13 cellular contexts compared by ENCODE assay signal in the genomic region with DNA sequence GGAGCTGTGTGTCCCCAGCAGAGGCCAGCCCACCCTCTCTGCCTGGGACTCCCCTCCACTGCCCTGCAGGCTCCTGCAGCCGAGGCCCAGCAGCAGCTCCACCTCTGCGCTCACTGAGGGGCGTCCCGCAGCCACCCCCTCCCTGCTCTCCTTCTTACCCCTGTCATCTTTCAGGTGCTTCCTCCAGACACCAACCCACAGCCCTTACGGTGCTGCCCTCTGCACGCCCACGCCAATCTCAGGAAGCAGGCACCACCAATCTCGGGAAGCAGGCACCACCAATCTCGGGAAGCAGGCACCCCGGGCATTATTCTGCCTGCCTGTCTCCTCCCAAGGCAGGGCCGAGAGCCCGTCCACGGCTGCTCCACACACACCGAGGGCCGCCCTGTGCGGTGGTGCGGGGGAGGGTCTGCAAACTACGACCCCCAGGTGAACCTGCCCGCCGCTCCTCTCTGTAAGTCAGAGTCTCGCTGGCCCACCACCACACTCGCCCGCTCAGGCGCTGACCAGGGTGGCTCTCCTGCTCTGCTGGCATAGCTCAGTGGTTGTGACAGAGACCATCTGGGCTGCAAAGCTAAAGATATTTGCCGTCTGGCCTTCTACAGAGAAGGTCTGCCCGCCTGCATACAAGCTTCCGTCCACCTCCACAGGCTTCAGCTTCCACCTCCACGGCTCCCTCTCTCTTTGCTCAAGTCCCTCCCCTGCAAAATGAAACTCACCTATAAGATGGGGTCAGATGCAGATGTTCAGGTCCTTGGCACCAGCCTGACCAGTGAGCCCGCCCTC. TPM values are rescaled to one million over a fixed set of nuclear protein-coding genes. Genes with fewer than 3 reads are reported as not detected.
A peak's percentile ranks its signal among the peaks of the same experiment; 100 is the strongest.
DNase-seq lines count a peak whose midpoint lies in the region; ATAC-seq, FAIRE-seq and TF ChIP-seq lines count a peak whose summit lies in the region.
"Had no signal": no experiment of that assay in that cellular context is flagged by ENCODE, and none has a peak within 500 bp of the region (broad histone marks: within the 10 kb centered on the region; RNA-seq: fewer than 3 reads in every experiment).

No MANE protein-coding gene starts in this region.

- no peak overlapping the region for H3K27ac ChIP-seq in CD4-positive, alpha-beta memory T cell (ENCODE audit: low read depth, low read length)
- H3K27ac ChIP-seq in GM23338 (ENCODE audit: low read depth) (no peak overlapping the region), K562 (ENCODE audit: extremely low read depth, low read depth, low read length) (no peak overlapping the region), gastrocnemius medialis (no peak overlapping the region)
- H3K27ac ChIP-seq: coronary artery had no signal

- no peak overlapping the region for H3K4me3 ChIP-seq in CD4-positive, alpha-beta memory T cell (ENCODE audit: low read length in 2 of 2)
- H3K4me3 ChIP-seq in GM23338 (no peak overlapping the region), K562 (no peak overlapping the region), gastrocnemius medialis (no peak overlapping the region), BE2C (ENCODE audit: low read depth, low read length) (no peak overlapping the region)
- H3K4me3 ChIP-seq: coronary artery had no signal

- FAIRE-seq in K562 (lab: Jason Lieb, UNC), result no peak
- FAIRE-seq: HTR-8/SVneo had no signal

- in situ Hi-C loops in K562 (cut with MboI), result no loop called here
- in situ Hi-C loops in gastrocnemius medialis (cut with MboI; ENCODE audit: low sequenced_read_pairs in 4 of 4), result loop anchor here in 1 of 4 donors (10.0 kb wide), 1 partner anchor 171 kb away; a partner anchor contains a TSS

- H3K36me3 Mint-ChIP-seq in CD4-positive, alpha-beta memory T cell, result peaks cover 10 to 36% of the 10 kb centered on the region in 2 donors
- peaks cover 32% of the 10 kb centered on the region for H3K36me3 Mint-ChIP-seq in GM23338 (ENCODE audit: low read depth)
- no peaks in the 10 kb centered on the region for H3K36me3 Mint-ChIP-seq in natural killer cell

- CTCF ChIA-PET in CD4-positive, alpha-beta memory T cell (lab: Charles Lee; ENCODE audit: partially characterized antibody), result no interaction called here
- CTCF ChIA-PET in K562 (lab: Yijun Ruan, JAX; ENCODE audit: low intra/inter-chr PET ratio), result no interaction called here

- H3K79me2 ChIP-seq in GM23338 (replicated peaks; ENCODE audit: insufficient read depth) (peaks cover 46% of the 10 kb centered on the region), K562 (ENCODE audit: control insufficient read depth, insufficient read depth, low read length) (peaks cover 55% of the 10 kb centered on the region)

- H3K4me1 ChIP-seq in CD4-positive, alpha-beta memory T cell (ENCODE audit: insufficient read depth, low read length), result peaks cover 37% of the 10 kb centered on the region
- H3K4me1 ChIP-seq in GM23338 (ENCODE audit: insufficient read depth) (peaks cover 11% of the 10 kb centered on the region), K562 (replicated peaks in 1 of 2; ENCODE audit: control insufficient read depth in 2 of 2, insufficient read depth in 2 of 2, low read length in 2 of 2) (peaks cover 16 to 63% of the 10 kb centered on the region in 2 experiments; a peak in 4 of 5 replicates), gastrocnemius medialis (peaks cover 27 to 28% of the 10 kb centered on the region in 2 donors), BE2C (peaks cover 7% of the 10 kb centered on the region)

- peak overlapping the region in 5 of 7 donors; percentile 66 to 98 (median 77) for H3K27ac Mint-ChIP-seq in CD4-positive, alpha-beta memory T cell
- H3K27ac Mint-ChIP-seq in GM23338, result peak overlapping the region; percentile 62; the same call in 1 of the 2 replicates
- H3K27ac Mint-ChIP-seq in natural killer cell, result peak overlapping the region; percentile 67 to 91

- 0 out of 2 replicates have a peak, but pooled peaks cover 3% of the 10 kb centered on the region for H3F3A ChIP-seq in GM23338 (replicated peaks; ENCODE audit: low read depth)

- H3K27me3 Mint-ChIP-seq in CD4-positive, alpha-beta memory T cell, result no peaks in the 10 kb centered on the region
- H3K27me3 Mint-ChIP-seq in GM23338 (ENCODE audit: insufficient read depth, low read depth, poor library complexity) (peaks cover 31% of the 10 kb centered on the region), natural killer cell (ENCODE audit: low read depth in 2 of 2) (no peaks in the 10 kb centered on the region)

- 93% methylated on average over 24 of the region's 29 CpGs for WGBS in K562 (ENCODE audit: insufficient coverage, low coverage, missing lambda C conversion rate)

- TF ChIP-seq EP300 in K562 (IDR thresholded peaks at IDR 0.05; ENCODE audit: low read length), result no peak

- H3K9me2 ChIP-seq in GM23338 (ENCODE audit: insufficient read depth), result no peaks in the 10 kb centered on the region

- TF ChIP-seq POLR2A in K562 (conservative IDR thresholded peaks at IDR 0.05), result no peak
- TF ChIP-seq POLR2A in gastrocnemius medialis (IDR thresholded peaks at IDR 0.05), result no peak

- H3K9me1 ChIP-seq in K562 (ENCODE audit: control insufficient read depth, insufficient read depth, low read length), result no peaks in the 10 kb centered on the region

- H3K4me1 Mint-ChIP-seq in CD4-positive, alpha-beta memory T cell, result peaks cover 20 to 45% (median 37%) of the 10 kb centered on the region in 4 donors
- peaks cover 25% of the 10 kb centered on the region for H3K4me1 Mint-ChIP-seq in GM23338
- peaks cover 25 to 50% of the 10 kb centered on the region in 2 donors for H3K4me1 Mint-ChIP-seq in natural killer cell

- H3K4me3 Mint-ChIP-seq in CD4-positive, alpha-beta memory T cell, result peak overlapping the region in 3 of 8 donors; percentile 3 to 74 (median 23)
- H3K4me3 Mint-ChIP-seq in GM23338 (no peak overlapping the region), natural killer cell (peak overlapping the region; percentile 57)
- H3K4me3 Mint-ChIP-seq: CD8-positive, alpha-beta T cell had no signal

- H3K9me3 ChIP-seq in CD4-positive, alpha-beta memory T cell (ENCODE audit: control insufficient read depth in 1 of 2, low read length in 2 of 2), result no peaks in the 10 kb centered on the region
- H3K9me3 ChIP-seq in K562 (replicated peaks; ENCODE audit: control insufficient read depth, insufficient read depth, low read depth, low read length) (no peaks in the 10 kb centered on the region), gastrocnemius medialis (no peaks in the 10 kb centered on the region), BE2C (no peaks in the 10 kb centered on the region)

- H3K9ac ChIP-seq in K562 (ENCODE audit: insufficient read depth in 1 of 2, low read depth in 2 of 2, low read length in 2 of 2), result peak overlapping the region in 1 of 2 experiments; percentile 36; a peak in 2 of 4 replicates

- H3K36me3 ChIP-seq in CD4-positive, alpha-beta memory T cell (ENCODE audit: insufficient read depth, low read length), result peaks cover 6% of the 10 kb centered on the region
- no peaks in the 10 kb centered on the region for H3K36me3 ChIP-seq in GM23338 (ENCODE audit: insufficient read depth)
- H3K36me3 ChIP-seq in K562 (ENCODE audit: control insufficient read depth, insufficient read depth, low read length), result peaks cover 60% of the 10 kb centered on the region
- peaks cover 0 to 27% of the 10 kb centered on the region in 2 donors for H3K36me3 ChIP-seq in gastrocnemius medialis
- H3K36me3 ChIP-seq in BE2C, result peaks cover 56% of the 10 kb centered on the region

- TF ChIP-seq CTCF in GM23338 (conservative IDR thresholded peaks at IDR 0.05; ENCODE audit: low read depth in 2 of 2) (no peak), K562 (IDR thresholded peaks at IDR 0.05 in 2 of 3, conservative IDR thresholded peaks at IDR 0.05 in 1 of 3; ENCODE audit: insufficient read depth in 2 of 3, low read depth in 1 of 3, low read length in 3 of 3) (no peak), natural killer cell (IDR thresholded peaks at IDR 0.05) (no peak), gastrocnemius medialis (IDR thresholded peaks at IDR 0.05 in 4 of 5, conservative IDR thresholded peaks at IDR 0.05 in 1 of 5) (no peak), BE2C (IDR thresholded peaks at IDR 0.05; ENCODE audit: low read depth, low read length) (no peak)

- H3K4me2 ChIP-seq in GM23338 (no peak overlapping the region), K562 (ENCODE audit: insufficient read depth, low read length) (no peak overlapping the region)

- TF ChIP-seq RAD21 in K562 (CRISPR knock-in tag; conservative IDR thresholded peaks at IDR 0.05 in 1 of 2, IDR thresholded peaks at IDR 0.05 in 1 of 2), result no peak

- POLR2A ChIA-PET in CD4-positive, alpha-beta memory T cell (lab: Charles Lee; ENCODE audit: partially characterized antibody), result interaction anchor here (0.6 to 1.4 kb wide), 2 partner anchors 90 to 102 kb away, joined by 3 to 4 read pairs; a partner anchor contains a TSS
- POLR2A ChIA-PET in K562 (lab: Yijun Ruan, JAX), result interaction anchor here (0.7 to 1.0 kb wide), 2 partner anchors 14 to 68 kb away, joined by 3 to 5 read pairs; no protein-coding TSS in a partner anchor

- no peak overlapping the region for H2AFZ ChIP-seq in GM23338
- H2AFZ ChIP-seq in K562 (ENCODE audit: low read depth, low read length), result no peak overlapping the region

- peaks cover 10% of the 10 kb centered on the region; the same call in 1 of the 2 replicates for H4K20me1 ChIP-seq in GM23338 (replicated peaks; ENCODE audit: insufficient read depth)
- H4K20me1 ChIP-seq in K562 (replicated peaks; ENCODE audit: control insufficient read depth, insufficient read depth, low read length), result no peaks in the 10 kb centered on the region

- H3K9me3 Mint-ChIP-seq in CD4-positive, alpha-beta memory T cell, result peaks cover 0 to 2% (median 0%) of the 10 kb centered on the region in 8 donors
- H3K9me3 Mint-ChIP-seq in GM23338 (peaks cover 3% of the 10 kb centered on the region; the same call in 1 of the 3 replicates), natural killer cell (no peaks in the 10 kb centered on the region)
- H3K9me3 Mint-ChIP-seq: CD8-positive, alpha-beta T cell had no signal

- no TSS peak for BruUV-seq in K562 (replicated peaks; lab: Mats Ljungman, UMichigan)

- intact Hi-C loops in CD4-positive, alpha-beta memory T cell (cut with micrococcal nuclease), result loop anchor here (5.0 kb wide), 2 partner anchors 33 to 53 kb away; no protein-coding TSS in a partner anchor
- intact Hi-C loops in K562 (cut with micrococcal nuclease) (loop anchor here (10.0 kb wide), 1 partner anchor 59 kb away; no protein-coding TSS in a partner anchor), natural killer cell (cut with micrococcal nuclease) (loop anchor here (10.0 kb wide), 1 partner anchor 51 kb away; no protein-coding TSS in a partner anchor), gastrocnemius medialis (cut with DNase I; ENCODE audit: low total_unique reads) (loop anchor here (5.0 kb wide), 1 partner anchor 53 kb away; no protein-coding TSS in a partner anchor)

- ATAC-seq in GM23338 (no peak), K562 (no peak), natural killer cell (no peak), gastrocnemius medialis (no peak)
- ATAC-seq: CD8-positive, alpha-beta T cell; right cardiac atrium had no signal

- DNase-seq in CD4-positive, alpha-beta memory T cell, result peak in 1 of 5 donors; percentile 33
- DNase-seq in GM23338 (ENCODE audit: low spot score), result no peak
- DNase-seq in K562 (ENCODE audit: extremely low read depth in 1 of 4, low spot score in 3 of 4), result no peak
- no peak for DNase-seq in natural killer cell
- DNase-seq in OCI-M1 (lab: John Stamatoyannopoulos, UW), result no peak
- DNase-seq in gastrocnemius medialis, result no peak
- DNase-seq in BE2C, result no peak
- DNase-seq: activated CD4-positive, alpha-beta T cell treated with anti-CD3 and anti-CD28 coated beads, Interleukin-2, amount 50 U/mL, for 48 hours; CD8-positive, alpha-beta T cell; NCI-H226 had no signal

- H3K27me3 ChIP-seq in CD4-positive, alpha-beta memory T cell (ENCODE audit: insufficient read depth, low read length), result no peaks in the 10 kb centered on the region
- H3K27me3 ChIP-seq in GM23338 (ENCODE audit: insufficient read depth) (no peaks in the 10 kb centered on the region), K562 (ENCODE audit: control insufficient read depth in 2 of 2, insufficient read depth in 2 of 2, low read length in 2 of 2) (no peaks in the 10 kb centered on the region), gastrocnemius medialis (no peaks in the 10 kb centered on the region), BE2C (no peaks in the 10 kb centered on the region)

RNA-seq across cellular contexts. Expression of a gene that starts 2.9 kb away (rescaled TPM):
- 100 to 1,000 TPM; 107 to 108 TPM for total RNA-seq in CD4-positive, alpha-beta memory T cell
- 100 to 1,000 TPM; 165 to 171 TPM for polyA plus RNA-seq in CD4-positive, alpha-beta memory T cell
- 197 and 299 TPM in 2 replicates for total RNA-seq in GM23338 (2014; rRNA removed; shearing (Covaris generic))
- polyA plus RNA-seq in GM23338 (2016; fragmentation: Nextera tagmentation; extraction: Ambion mirVana) (409 and 434 TPM in 2 replicates), K562 (2011; rRNA removed) (450 and 480 TPM in 2 replicates), K562 (2014; fragmentation: Illumina TruSeq; extraction: Trizol) (147 and 242 TPM in 2 replicates), K562 (2014; fragmentation: Nextera tagmentation; extraction: Ambion mirVana) (100 to 1,000 TPM in 1 of 2 experiments, 10 to 100 TPM in 1; 40.5 to 147 TPM), K562 (2014; rRNA removed) (650 and 690 TPM in 2 replicates)
- total RNA-seq in K562 (2011; cell fraction: chromatin; rRNA removed; ENCODE audit: low replicate concordance), result 46.8 and 94.0 TPM in 2 replicates
- total RNA-seq in K562 (2011; cell fraction: nucleolus; rRNA removed), result 108 and 115 TPM in 2 replicates
- total RNA-seq in K562 (2011; cell fraction: nucleoplasm; rRNA removed), result 89.3 and 125 TPM in 2 replicates
- total RNA-seq in K562 (2014; rRNA removed) (408 and 578 TPM in 2 replicates), K562 (2014; rRNA removed; fragmentation: Illumina TruSeq; extraction: Trizol) (117 and 146 TPM in 2 replicates), K562 (2015; rRNA removed; fragmentation: Illumina TruSeq; extraction: Trizol) (261 and 265 TPM in 2 replicates), K562 (2021) (284 and 286 TPM in 2 replicates), natural killer cell (10 to 100 TPM; 52.0 to 80.2 (median 77.4) TPM), gastrocnemius medialis (100 to 1,000 TPM in 1 of 4 donors, 10 to 100 TPM in 3; 70.0 to 109 (median 77.5) TPM)
- polyA plus RNA-seq in K562 (2011; cell fraction: cytosol; rRNA removed), result 1,525 and 1,825 TPM in 2 replicates
- polyA plus RNA-seq in K562 (2011; cell fraction: nucleus; rRNA removed), result 285 TPM in 2 replicates
- 272 and 399 TPM in 2 replicates for polyA plus RNA-seq in K562 (2012)
- polyA minus RNA-seq in K562 (2011; rRNA and poly(A)+ RNA removed), result 39.4 and 52.2 TPM in 2 replicates
- 59.3 and 94.0 TPM in 2 replicates for polyA minus RNA-seq in K562 (2011; cell fraction: cytosol; rRNA and poly(A)+ RNA removed)
- polyA minus RNA-seq in K562 (2011; cell fraction: nucleus; rRNA and poly(A)+ RNA removed), result 39.6 and 56.8 TPM in 2 replicates
- 1,058 TPM for polyA plus RNA-seq in BE2C (2012; ENCODE audit: insufficient read depth, insufficient read length, low read depth)

RNA-seq across cellular contexts. Expression of a gene that starts 3.0 kb away (rescaled TPM):
- total RNA-seq in CD4-positive, alpha-beta memory T cell, result 10 to 100 TPM; 76.8 to 82.8 TPM
- polyA plus RNA-seq in CD4-positive, alpha-beta memory T cell, result 1 to 10 TPM; 6.2 to 9.4 TPM
- 51.0 and 53.3 TPM in 2 replicates for total RNA-seq in GM23338 (2014; rRNA removed; shearing (Covaris generic))
- polyA plus RNA-seq in GM23338 (2016; fragmentation: Nextera tagmentation; extraction: Ambion mirVana) (21.1 and 23.5 TPM in 2 replicates), K562 (2011; rRNA removed) (24.9 and 30.0 TPM in 2 replicates), K562 (2014; fragmentation: Illumina TruSeq; extraction: Trizol) (8.4 and 19.9 TPM in 2 replicates), K562 (2014; fragmentation: Nextera tagmentation; extraction: Ambion mirVana) (under 1 TPM; 0.20 to 0.29 TPM), K562 (2014; rRNA removed) (62.9 and 81.2 TPM in 2 replicates)
- total RNA-seq in K562 (2011; cell fraction: chromatin; rRNA removed; ENCODE audit: low replicate concordance), result 147 and 415 TPM in 2 replicates
- total RNA-seq in K562 (2011; cell fraction: nucleolus; rRNA removed), result 310 and 318 TPM in 2 replicates
- total RNA-seq in K562 (2011; cell fraction: nucleoplasm; rRNA removed), result 175 and 195 TPM in 2 replicates
- total RNA-seq in K562 (2014; rRNA removed) (32.0 and 33.9 TPM in 2 replicates), K562 (2014; rRNA removed; fragmentation: Illumina TruSeq; extraction: Trizol) (2.6 and 4.1 TPM in 2 replicates), K562 (2015; rRNA removed; fragmentation: Illumina TruSeq; extraction: Trizol) (15.1 and 16.9 TPM in 2 replicates), K562 (2021) (63.6 and 74.0 TPM in 2 replicates), natural killer cell (10 to 100 TPM; 63.2 to 83.8 (median 79.7) TPM), gastrocnemius medialis (10 to 100 TPM; 18.1 to 27.7 (median 23.2) TPM)
- polyA plus RNA-seq in K562 (2011; cell fraction: cytosol; rRNA removed), result 28.7 and 44.8 TPM in 2 replicates
- 317 and 559 TPM in 2 replicates for polyA plus RNA-seq in K562 (2011; cell fraction: nucleus; rRNA removed)
- 67.0 and 110 TPM in 2 replicates for polyA plus RNA-seq in K562 (2012)
- 3.4 and 6.9 TPM in 2 replicates for polyA minus RNA-seq in K562 (2011; rRNA and poly(A)+ RNA removed)
- polyA minus RNA-seq in K562 (2011; cell fraction: cytosol; rRNA and poly(A)+ RNA removed), result 14.0 and 22.7 TPM in 2 replicates
- 52.0 and 52.1 TPM in 2 replicates for polyA minus RNA-seq in K562 (2011; cell fraction: nucleus; rRNA and poly(A)+ RNA removed)
- 132 TPM for polyA plus RNA-seq in BE2C (2012; ENCODE audit: insufficient read depth, insufficient read length, low read depth)

RNA-seq across cellular contexts. Expression of a gene that starts 17.5 kb away (rescaled TPM):
- under 1 TPM; 0.73 to 0.75 TPM for total RNA-seq in CD4-positive, alpha-beta memory T cell
- 1 to 10 TPM in 1 of 2 donors, under 1 TPM in 1; 0.46 to 7.1 TPM for polyA plus RNA-seq in CD4-positive, alpha-beta memory T cell
- 0.45 and 1.9 TPM in 2 replicates for total RNA-seq in GM23338 (2014; rRNA removed; shearing (Covaris generic))
- 0.29 and 0.40 TPM in 2 replicates for polyA plus RNA-seq in GM23338 (2016; fragmentation: Nextera tagmentation; extraction: Ambion mirVana)
- total RNA-seq in K562 (2011; cell fraction: chromatin; rRNA removed; ENCODE audit: low replicate concordance), result not detected in 2 replicates
- not detected in 2 replicates for total RNA-seq in K562 (2011; cell fraction: nucleolus; rRNA removed)
- total RNA-seq in K562 (2011; cell fraction: nucleoplasm; rRNA removed), result not detected in 2 replicates
- total RNA-seq in K562 (2014; rRNA removed), result 0.05 TPM in 1 of 2 replicates, not detected in the other
- not detected in 2 replicates for total RNA-seq in K562 (2014; rRNA removed; fragmentation: Illumina TruSeq; extraction: Trizol)
- not detected in 2 replicates for total RNA-seq in K562 (2015; rRNA removed; fragmentation: Illumina TruSeq; extraction: Trizol)
- total RNA-seq in K562 (2021), result not detected in 2 replicates
- 0.03 and 0.07 TPM in 2 replicates for polyA plus RNA-seq in K562 (2011; rRNA removed)
- 0.06 and 0.07 TPM in 2 replicates for polyA plus RNA-seq in K562 (2011; cell fraction: cytosol; rRNA removed)
- not detected in 2 replicates for polyA plus RNA-seq in K562 (2011; cell fraction: nucleus; rRNA removed)
- 0.47 and 1.6 TPM in 2 replicates for polyA plus RNA-seq in K562 (2012)
- polyA plus RNA-seq in K562 (2014; fragmentation: Illumina TruSeq; extraction: Trizol), result not detected in 2 replicates
- polyA plus RNA-seq in K562 (2014; fragmentation: Nextera tagmentation; extraction: Ambion mirVana), result under 1 TPM in 1 of 2 experiments, not detected in 1; 0.03 TPM
- polyA plus RNA-seq in K562 (2014; rRNA removed), result not detected in 2 replicates
- not detected in 2 replicates for polyA minus RNA-seq in K562 (2011; rRNA and poly(A)+ RNA removed)
- polyA minus RNA-seq in K562 (2011; cell fraction: cytosol; rRNA and poly(A)+ RNA removed), result not detected in 2 replicates
- polyA minus RNA-seq in K562 (2011; cell fraction: nucleus; rRNA and poly(A)+ RNA removed), result not detected in 2 replicates
- 1 to 10 TPM in 1 of 3 donors, under 1 TPM in 2; 0.68 to 1.0 (median 0.84) TPM for total RNA-seq in natural killer cell
- total RNA-seq in gastrocnemius medialis, result not detected
- polyA plus RNA-seq in BE2C (2012; ENCODE audit: insufficient read depth, insufficient read length, low read depth), result not detected
- total RNA-seq: right cardiac atrium had no signal
- polyA plus RNA-seq: right cardiac atrium had no signal

RNA-seq across cellular contexts. Expression of a gene that starts 34.6 kb away (rescaled TPM):
- not detected for total RNA-seq in CD4-positive, alpha-beta memory T cell
- not detected for polyA plus RNA-seq in CD4-positive, alpha-beta memory T cell
- 0.16 and 0.28 TPM in 2 replicates for total RNA-seq in GM23338 (2014; rRNA removed; shearing (Covaris generic))
- polyA plus RNA-seq in GM23338 (2016; fragmentation: Nextera tagmentation; extraction: Ambion mirVana) (0.05 and 0.38 TPM in 2 replicates), K562 (2011; rRNA removed) (0.01 TPM in 1 of 2 replicates, not detected in the other), K562 (2014; fragmentation: Illumina TruSeq; extraction: Trizol) (not detected in 2 replicates), K562 (2014; fragmentation: Nextera tagmentation; extraction: Ambion mirVana) (not detected), K562 (2014; rRNA removed) (0.03 TPM in 1 of 2 replicates, not detected in the other)
- 1.7 TPM in 1 of 2 replicates, not detected in the other for total RNA-seq in K562 (2011; cell fraction: chromatin; rRNA removed; ENCODE audit: low replicate concordance)
- total RNA-seq in K562 (2011; cell fraction: nucleolus; rRNA removed), result 0.33 and 0.66 TPM in 2 replicates
- 0.15 TPM in 1 of 2 replicates, not detected in the other for total RNA-seq in K562 (2011; cell fraction: nucleoplasm; rRNA removed)
- total RNA-seq in K562 (2014; rRNA removed) (not detected in 2 replicates), K562 (2014; rRNA removed; fragmentation: Illumina TruSeq; extraction: Trizol) (not detected in 2 replicates), K562 (2015; rRNA removed; fragmentation: Illumina TruSeq; extraction: Trizol) (not detected in 2 replicates), K562 (2021) (0.11 TPM in 1 of 2 replicates, not detected in the other), natural killer cell (not detected), gastrocnemius medialis (not detected)
- polyA plus RNA-seq in K562 (2011; cell fraction: cytosol; rRNA removed), result 0.03 TPM in 1 of 2 replicates, not detected in the other
- polyA plus RNA-seq in K562 (2011; cell fraction: nucleus; rRNA removed), result 0.04 and 0.24 TPM in 2 replicates
- polyA plus RNA-seq in K562 (2012), result 0.34 and 2.1 TPM in 2 replicates
- not detected in 2 replicates for polyA minus RNA-seq in K562 (2011; rRNA and poly(A)+ RNA removed)
- not detected in 2 replicates for polyA minus RNA-seq in K562 (2011; cell fraction: cytosol; rRNA and poly(A)+ RNA removed)
- 0.11 TPM in 1 of 2 replicates, not detected in the other for polyA minus RNA-seq in K562 (2011; cell fraction: nucleus; rRNA and poly(A)+ RNA removed)
- 0.49 TPM for polyA plus RNA-seq in BE2C (2012; ENCODE audit: insufficient read depth, insufficient read length, low read depth)
- total RNA-seq: CD8-positive, alpha-beta T cell had no signal
- polyA plus RNA-seq: right cardiac atrium had no signal

RNA-seq across cellular contexts. Expression of a gene that starts 43.5 kb away (rescaled TPM):
- total RNA-seq in CD4-positive, alpha-beta memory T cell, result under 1 TPM in 1 of 2 experiments, not detected in 1; 0.11 TPM
- polyA plus RNA-seq in CD4-positive, alpha-beta memory T cell, result under 1 TPM; 0.07 TPM
- not detected in 2 replicates for total RNA-seq in GM23338 (2014; rRNA removed; shearing (Covaris generic))
- polyA plus RNA-seq in GM23338 (2016; fragmentation: Nextera tagmentation; extraction: Ambion mirVana), result not detected in 2 replicates
- 0.49 TPM in 1 of 2 replicates, not detected in the other for total RNA-seq in K562 (2011; cell fraction: chromatin; rRNA removed; ENCODE audit: low replicate concordance)
- 0.17 TPM in 1 of 2 replicates, not detected in the other for total RNA-seq in K562 (2011; cell fraction: nucleolus; rRNA removed)
- total RNA-seq in K562 (2011; cell fraction: nucleoplasm; rRNA removed), result not detected in 2 replicates
- total RNA-seq in K562 (2014; rRNA removed), result 0.16 TPM in 1 of 2 replicates, not detected in the other
- not detected in 2 replicates for total RNA-seq in K562 (2014; rRNA removed; fragmentation: Illumina TruSeq; extraction: Trizol)
- total RNA-seq in K562 (2015; rRNA removed; fragmentation: Illumina TruSeq; extraction: Trizol), result not detected in 2 replicates
- total RNA-seq in K562 (2021), result 0.13 and 0.40 TPM in 2 replicates
- polyA plus RNA-seq in K562 (2011; rRNA removed), result 0.03 TPM in 1 of 2 replicates, not detected in the other
- not detected in 2 replicates for polyA plus RNA-seq in K562 (2011; cell fraction: cytosol; rRNA removed)
- polyA plus RNA-seq in K562 (2011; cell fraction: nucleus; rRNA removed), result 0.10 TPM in 1 of 2 replicates, not detected in the other
- polyA plus RNA-seq in K562 (2012), result 0.27 and 0.66 TPM in 2 replicates
- 0.06 TPM in 1 of 2 replicates, not detected in the other for polyA plus RNA-seq in K562 (2014; fragmentation: Illumina TruSeq; extraction: Trizol)
- not detected for polyA plus RNA-seq in K562 (2014; fragmentation: Nextera tagmentation; extraction: Ambion mirVana)
- polyA plus RNA-seq in K562 (2014; rRNA removed), result 0.07 TPM in 1 of 2 replicates, not detected in the other
- not detected in 2 replicates for polyA minus RNA-seq in K562 (2011; rRNA and poly(A)+ RNA removed)
- polyA minus RNA-seq in K562 (2011; cell fraction: cytosol; rRNA and poly(A)+ RNA removed), result not detected in 2 replicates
- 0.11 and 0.13 TPM in 2 replicates for polyA minus RNA-seq in K562 (2011; cell fraction: nucleus; rRNA and poly(A)+ RNA removed)
- 1 to 10 TPM; 5.7 to 9.5 (median 8.4) TPM for total RNA-seq in natural killer cell
- under 1 TPM in 1 of 4 donors, not detected in 3; 0.11 TPM for total RNA-seq in gastrocnemius medialis
- polyA plus RNA-seq in BE2C (2012; ENCODE audit: insufficient read depth, insufficient read length, low read depth), result 0.17 TPM
- total RNA-seq: CD8-positive, alpha-beta T cell had no signal
